In the genomic region with DNA sequence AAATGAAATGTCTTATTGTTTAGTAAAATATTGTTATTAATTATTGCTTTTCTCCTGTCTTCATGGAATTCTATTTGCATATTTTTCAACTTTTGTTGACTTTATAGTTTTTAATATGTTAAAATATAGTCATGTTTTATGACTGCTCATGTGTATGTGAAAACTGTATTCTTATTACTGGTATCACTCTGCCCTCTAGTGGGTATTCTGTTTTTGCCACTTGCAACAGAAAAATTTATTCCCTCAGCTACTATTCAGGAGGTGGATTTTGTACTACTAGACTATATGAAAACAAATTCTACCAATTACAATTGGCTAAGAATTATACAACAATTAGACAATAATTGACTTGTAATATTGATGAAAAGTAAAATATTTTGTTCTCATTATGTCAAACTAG, we compare ENCODE assay signal across 10 cellular contexts. TPM values are rescaled to one million over a fixed set of nuclear protein-coding genes. Genes with fewer than 3 reads are reported as not detected.
DNase-seq lines count a peak whose midpoint lies in the region; ATAC-seq and TF ChIP-seq lines count a peak whose summit lies in the region.
"Had no signal": no experiment of that assay in that cellular context is flagged by ENCODE, and none has a peak within 500 bp of the region (broad histone marks: within the 10 kb centered on the region; RNA-seq: fewer than 3 reads in every experiment).

No MANE protein-coding gene starts in this region.

- no peak overlapping the region for H3K27ac ChIP-seq in PC-9
- H3K27ac ChIP-seq: SJCRH30 had no signal

- DNase-seq in GM03348 (ENCODE audit: low spot score) (peak; percentile 36), PC-9 (no peak), germinal center (ENCODE audit: low spot score) (peak; percentile 7), middle frontal gyrus (ENCODE audit: extremely low spot score, low spot score) (no peak), HPDE6-E6E7 (ENCODE audit: extremely low spot score) (no peak), NCI-H226 (no peak)

- no peaks in the 10 kb centered on the region for H4K20me1 ChIP-seq in PC-9 (ENCODE audit: insufficient read depth)

- no peak overlapping the region for H2AFZ ChIP-seq in PC-9

- no peak overlapping the region for H3K4me3 ChIP-seq in PC-9
- H3K4me3 ChIP-seq: lung, SJCRH30 had no signal

- ATAC-seq in HG02885 (IDR thresholded peaks at IDR 0.05; ENCODE audit: poor library complexity, unreplicated experiment) (peak; percentile 67), GM21529 (IDR thresholded peaks at IDR 0.05; ENCODE audit: unreplicated experiment) (no peak)

- H3F3A ChIP-seq in PC-9 (ENCODE audit: insufficient read depth, low read depth), result no peaks in the 10 kb centered on the region

- H3K9me3 ChIP-seq in PC-9 (ENCODE audit: insufficient read depth, low read depth), result no peaks in the 10 kb centered on the region
- H3K9me3 ChIP-seq: SJCRH30 had no signal

- H3K9me2 ChIP-seq in PC-9 (ENCODE audit: insufficient read depth), result no peaks in the 10 kb centered on the region

- no peaks in the 10 kb centered on the region for H3K79me2 ChIP-seq in PC-9 (ENCODE audit: low read depth)

- H3K4me2 ChIP-seq in PC-9, result no peak overlapping the region

- H3K4me1 ChIP-seq in PC-9 (replicated peaks; ENCODE audit: insufficient read depth), result no peaks in the 10 kb centered on the region
- H3K4me1 ChIP-seq: SJCRH30 had no signal

- peak; percentile 91 for TF ChIP-seq CTCF in PC-9 (conservative IDR thresholded peaks at IDR 0.05)

- no peaks in the 10 kb centered on the region for H3K27me3 ChIP-seq in PC-9 (ENCODE audit: insufficient read depth, low read depth)
- H3K27me3 ChIP-seq: SJCRH30 had no signal

- no peaks in the 10 kb centered on the region for H3K36me3 ChIP-seq in PC-9 (ENCODE audit: low read depth)
- H3K36me3 ChIP-seq: SJCRH30 had no signal

- BruUV-seq in PC-9 (replicated peaks; lab: Mats Ljungman, UMichigan), result no TSS peak

- CTCF ChIA-PET in PC-9 (lab: Charles Lee), result no interaction called here

- POLR2A ChIA-PET in PC-9 (lab: Charles Lee; ENCODE audit: unreplicated experiment), result no interaction called here

- intact Hi-C loops in PC-9 (cut with micrococcal nuclease; ENCODE audit: unreplicated experiment), result no loop called here

RNA-seq across cellular contexts. Expression of gene OR4C6, which starts 45.0 kb away (rescaled TPM):
- total RNA-seq in PC-9 (2021), result not detected in 2 replicates
- total RNA-seq: lung, SJCRH30 had no signal

RNA-seq across cellular contexts. Expression of gene OR4S2, which starts 58.9 kb away (rescaled TPM):
- not detected in 2 replicates for total RNA-seq in PC-9 (2021)
- total RNA-seq: lung, SJCRH30 had no signal

Comparison
In these comparisons a context has a peak if more than half of its experiments do, and no peak if none do; other contexts are left out.
1. DNase-seq: peak in GM03348 (single experiment) and germinal center (single experiment); none in PC-9 (0 of 2), middle frontal gyrus (single experiment), HPDE6-E6E7 (single experiment) and NCI-H226 (single experiment).